9 cellular contexts compared by ENCODE assay signal in the genomic region with DNA sequence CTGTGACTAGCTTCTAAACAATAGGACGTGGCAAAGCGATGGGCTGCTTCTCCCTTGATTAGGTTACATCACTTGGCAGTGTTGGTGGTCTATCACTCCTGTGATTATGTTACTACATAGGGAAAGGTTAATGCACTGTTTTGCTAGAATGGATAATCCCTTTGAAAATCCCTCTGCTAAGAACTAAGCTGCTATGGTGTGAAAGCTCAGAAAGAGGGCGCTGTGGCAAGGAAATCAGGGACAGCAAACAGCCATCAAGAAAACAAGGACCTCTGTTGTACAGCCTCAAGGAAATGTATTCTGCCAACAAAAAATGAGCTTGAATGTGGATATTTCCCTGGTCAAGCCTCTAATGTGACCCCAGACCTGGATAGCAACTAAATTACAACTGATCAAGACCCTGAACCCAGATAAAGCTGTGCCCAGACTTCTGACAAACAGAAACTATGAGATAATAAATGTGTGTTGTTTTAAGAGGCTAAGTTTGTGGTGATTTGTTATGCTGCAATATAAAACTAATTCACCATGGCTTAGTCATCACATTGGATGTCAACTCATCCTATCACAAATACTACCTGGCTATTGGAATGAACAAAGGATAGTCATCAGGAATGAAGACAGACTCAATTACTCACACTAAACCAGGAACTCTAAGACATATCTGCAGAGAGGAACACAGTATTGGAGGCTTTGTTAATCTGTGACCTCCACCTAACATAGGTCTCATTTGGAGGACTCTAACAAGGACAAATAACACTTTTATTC.
DNase-seq lines count a peak whose midpoint lies in the region; ATAC-seq and TF ChIP-seq lines count a peak whose summit lies in the region.
"Had no signal": no experiment of that assay in that cellular context is flagged by ENCODE, and none has a peak within 500 bp of the region (broad histone marks: within the 10 kb centered on the region; RNA-seq: fewer than 3 reads in every experiment).

No MANE protein-coding gene starts in this region.

- CTCF ChIA-PET in RWPE1 (lab: Yijun Ruan, JAX) = interaction anchor here (1.1 kb wide), 1 partner anchor 1176 kb away, joined by 3 read pairs; no protein-coding TSS in a partner anchor

- peak; percentile 37; the same call in 1 of the 2 replicates for TF ChIP-seq CTCF in GM12874 (IDR thresholded peaks at IDR 0.05; ENCODE audit: insufficient read depth, low read depth, low read length)
- TF ChIP-seq CTCF in RWPE1 (conservative IDR thresholded peaks at IDR 0.05; ENCODE audit: low read depth) = no peak; the same call in 1 of the 2 replicates

- intact Hi-C loops in head of caudate nucleus (cut with DNase I) = no loop called here

- DNase-seq in A172 (ENCODE audit: low spot score) (peak; percentile 55), RWPE1 (ENCODE audit: low spot score) (peak; percentile 73), head of caudate nucleus (peak in 27 of 42 donors; percentile 8 to 73 (median 30)), AG08395 (ENCODE audit: low spot score) (no peak)
- no peak for DNase-seq in activated naive CD4-positive, alpha-beta T cell (lab: John Stamatoyannopoulos, UW)

- no peak overlapping the region for H3K27ac ChIP-seq in RWPE1
- H3K27ac ChIP-seq: SK-N-MC had no signal

- ATAC-seq in HG03039 (IDR thresholded peaks at IDR 0.05; ENCODE audit: unreplicated experiment) (no peak), HG03342 (IDR thresholded peaks at IDR 0.05; ENCODE audit: unreplicated experiment) (no peak)

- POLR2A ChIA-PET in RWPE1 (lab: Yijun Ruan, JAX; ENCODE audit: low non-redundant PET) = no interaction called here

Comparison
In these comparisons a context has a peak if more than half of its experiments do, and no peak if none do; other contexts are left out.
1. DNase-seq: peak in A172 (single experiment), RWPE1 (single experiment) and head of caudate nucleus (27 of 42); none in activated naive CD4-positive, alpha-beta T cell (0 of 4) and AG08395 (single experiment).